ENCODE assay signal across 10 cellular contexts in the genomic region with DNA sequence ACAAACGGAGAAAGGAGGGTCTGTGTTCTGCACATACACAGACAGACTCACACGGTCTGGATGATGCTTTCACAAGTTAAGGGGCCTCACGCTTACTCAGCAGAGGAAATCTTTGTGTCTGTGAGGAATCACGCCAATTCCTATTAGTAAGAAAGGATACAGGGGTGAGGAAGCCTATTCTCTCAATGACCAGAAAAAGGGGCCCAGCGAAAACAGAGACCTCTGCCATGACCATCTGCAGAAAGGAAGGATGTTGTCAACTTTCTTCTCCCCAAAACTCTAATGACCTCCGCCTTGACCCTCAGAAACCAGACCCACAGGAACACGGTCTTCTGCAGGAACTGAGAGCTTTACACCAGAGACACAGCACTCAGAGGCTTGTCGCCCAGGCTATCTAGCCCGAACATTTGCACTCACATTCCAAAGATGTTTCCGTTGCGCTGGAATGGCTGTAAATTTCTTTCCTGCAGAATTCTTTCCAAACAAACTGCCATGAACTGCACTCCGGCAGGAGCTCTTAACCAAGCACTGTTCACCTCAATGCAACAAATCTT.
A peak's percentile ranks its signal among the peaks of the same experiment; 100 is the strongest.
DNase-seq lines count a peak whose midpoint lies in the region; ATAC-seq, FAIRE-seq and TF ChIP-seq lines count a peak whose summit lies in the region.
"Had no signal": no experiment of that assay in that cellular context is flagged by ENCODE, and none has a peak within 500 bp of the region (broad histone marks: within the 10 kb centered on the region; RNA-seq: fewer than 3 reads in every experiment).

No MANE protein-coding gene starts in this region.

- CTCF ChIA-PET in IMR-90 (lab: Yijun Ruan, JAX) = interaction anchor here (0.6 to 0.8 kb wide), 2 partner anchors 17 to 381 kb away, joined by 3 to 5 read pairs; no protein-coding TSS in a partner anchor
- CTCF ChIA-PET in activated naive CD4-positive, alpha-beta T cell treated with anti-CD3 and anti-CD28 coated beads, Interleukin-2, amount 10 ng/mL, durations not matched to agents 7 days and 5 days (lab: Charles Lee) = no interaction called here

- intact Hi-C loops in IMR-90 (cut with micrococcal nuclease) (loop anchor here (2.0 to 5.0 kb wide), 3 partner anchors 81 to 186 kb away; partner anchors contain the start of gene TCF4), tibial artery (cut with DNase I; ENCODE audit: low total_unique reads) (loop anchor here (10.0 kb wide), 1 partner anchor 77 kb away; no protein-coding TSS in a partner anchor)

- peak; percentile 90 for FAIRE-seq in endometrium (lab: Jason Lieb, UNC)
- FAIRE-seq: GM18507 had no signal

- no peak overlapping the region for H3K27ac Mint-ChIP-seq in activated naive CD4-positive, alpha-beta T cell treated with anti-CD3 and anti-CD28 coated beads, Interleukin-2, amount 10 ng/mL, durations not matched to agents 7 days and 5 days
- H3K27ac Mint-ChIP-seq: activated naive CD8-positive, alpha-beta T cell had no signal

- H2BK5ac ChIP-seq in IMR-90 (ENCODE audit: low read depth, low read length, poor library complexity, severe bottlenecking) (peak overlapping the region; percentile 92), mesenchymal stem cell (ENCODE audit: low read depth, low read length, poor library complexity, severe bottlenecking) (peak overlapping the region; percentile 0)

- H3K36me3 ChIP-seq in IMR-90 (ENCODE audit: control insufficient read depth, insufficient read depth, low read length) (no peaks in the 10 kb centered on the region), mesenchymal stem cell (ENCODE audit: control insufficient read depth in 1 of 2, insufficient read depth in 2 of 2, low read depth in 1 of 2, low read length in 2 of 2) (peaks cover 0 to 6% of the 10 kb centered on the region in 2 experiments), tibial artery (no peaks in the 10 kb centered on the region)

- H3K9me3 Mint-ChIP-seq in activated naive CD4-positive, alpha-beta T cell treated with anti-CD3 and anti-CD28 coated beads, Interleukin-2, amount 10 ng/mL, durations not matched to agents 7 days and 5 days = no peaks in the 10 kb centered on the region

- dilution Hi-C loops in IMR-90 (cut with HindIII; ENCODE audit: low sequenced_read_pairs, unreplicated experiment) = no loop called here

- H3K4me3 Mint-ChIP-seq in activated naive CD4-positive, alpha-beta T cell treated with anti-CD3 and anti-CD28 coated beads, Interleukin-2, amount 10 ng/mL, durations not matched to agents 7 days and 5 days = no peak overlapping the region
- H3K4me3 Mint-ChIP-seq: activated naive CD8-positive, alpha-beta T cell had no signal

- no peak for TF ChIP-seq RAD21 in IMR-90 (IDR thresholded peaks at IDR 0.05; ENCODE audit: low read length)

- peak overlapping the region; percentile 28; the same call in 1 of the 2 replicates for H3K4me3 ChIP-seq in IMR-90 (ENCODE audit: insufficient read depth, low read depth, low read length)
- H3K4me3 ChIP-seq in mesenchymal stem cell (ENCODE audit: insufficient read depth in 1 of 2, low read depth in 1 of 2, low read length in 2 of 2) = peak overlapping the region in 1 of 2 experiments; percentile 80
- H3K4me3 ChIP-seq in tibial artery = peak overlapping the region; percentile 40 to 42

- H3K79me1 ChIP-seq in IMR-90 (ENCODE audit: low read depth in 1 of 2, low read length in 2 of 2) = peaks cover 30 to 71% of the 10 kb centered on the region in 2 experiments
- H3K79me1 ChIP-seq in mesenchymal stem cell (replicated peaks; ENCODE audit: low read length, poor library complexity, severe bottlenecking) = peaks cover 12% of the 10 kb centered on the region

- peak overlapping the region; percentile 11 for H4K5ac ChIP-seq in IMR-90 (ENCODE audit: low read depth, low read length)

- WGBS in IMR-90 (ENCODE audit: extremely low coverage in 2 of 2, insufficient read length in 1 of 2), 2 experiments = 0% methylated on average over 6 of the region's 12 CpGs; no CpG with 5 or more reads in 1 of the 2 experiments
- under 1% methylated on average over 12 of the region's 12 CpGs for WGBS in mesenchymal stem cell

- peak overlapping the region; percentile 81 for H2AK9ac ChIP-seq in IMR-90 (replicated peaks; ENCODE audit: low read depth, low read length, poor library complexity)

- H2BK15ac ChIP-seq in IMR-90 (ENCODE audit: low read depth, low read length) (peak overlapping the region; percentile 31; the same call in 1 of the 3 replicates), mesenchymal stem cell (ENCODE audit: low read depth, poor library complexity, severe bottlenecking) (no peak overlapping the region)

- H3K27me3 Mint-ChIP-seq in activated naive CD4-positive, alpha-beta T cell treated with anti-CD3 and anti-CD28 coated beads, Interleukin-2, amount 10 ng/mL, durations not matched to agents 7 days and 5 days = no peaks in the 10 kb centered on the region
- H3K27me3 Mint-ChIP-seq: activated naive CD8-positive, alpha-beta T cell had no signal

- peak overlapping the region; percentile 77 for H3K18ac ChIP-seq in IMR-90 (ENCODE audit: low read depth, low read length)
- H3K18ac ChIP-seq in mesenchymal stem cell (ENCODE audit: low read depth in 1 of 2, low read length in 2 of 2) = peak overlapping the region; percentile 69 to 91

- H2BK120ac ChIP-seq in IMR-90 (ENCODE audit: low read depth, low read length) = peak overlapping the region; percentile 96
- H2BK120ac ChIP-seq in mesenchymal stem cell (ENCODE audit: low read depth, low read length) = peak overlapping the region; percentile 37

- peak overlapping the region; percentile 91 for H3K56ac ChIP-seq in IMR-90 (ENCODE audit: extremely low read depth, insufficient read depth, low read length)

- no peaks in the 10 kb centered on the region for H3K27me3 ChIP-seq in IMR-90 (ENCODE audit: control insufficient read depth, insufficient read depth, low read length)
- no peaks in the 10 kb centered on the region for H3K27me3 ChIP-seq in mesenchymal stem cell (ENCODE audit: control insufficient read depth in 1 of 2, insufficient read depth in 1 of 2, low read length in 2 of 2)
- H3K27me3 ChIP-seq in tibial artery = no peaks in the 10 kb centered on the region

- DNase-seq in IMR-90 = peak; percentile 87
- peak; percentile 89 for DNase-seq in mesenchymal stem cell
- DNase-seq in tibial artery = peak in 1 of 2 donors; percentile 33
- DNase-seq in activated T-cell treated with anti-CD3 and anti-CD28 coated beads, Interleukin-2, amount 50 U/mL, for 1 hour = no peak
- no peak for DNase-seq in activated naive CD4-positive, alpha-beta T cell treated with anti-CD3 and anti-CD28 coated beads, Interleukin-2, amount 10 ng/mL, durations not matched to agents 7 days and 5 days
- no peak for DNase-seq in activated CD4-positive, alpha-beta T cell treated with anti-CD3 and anti-CD28 coated beads for 48 hours
- DNase-seq in mucosa of gallbladder (ENCODE audit: low spot score) = no peak

- H4K20me1 ChIP-seq in IMR-90 (ENCODE audit: insufficient read depth, low read length) = no peaks in the 10 kb centered on the region

- peak overlapping the region; percentile 94 for H3K4ac ChIP-seq in IMR-90 (ENCODE audit: low read depth, low read length)
- peak overlapping the region in 1 of 2 experiments; percentile 47 for H3K4ac ChIP-seq in mesenchymal stem cell (ENCODE audit: low read depth in 1 of 2, low read length in 2 of 2)

- peak overlapping the region; percentile 78 for H2AFZ ChIP-seq in IMR-90 (replicated peaks; ENCODE audit: low read length, poor library complexity)
- no peak overlapping the region for H2AFZ ChIP-seq in mesenchymal stem cell (ENCODE audit: low read depth, low read length)

- peaks cover 9% of the 10 kb centered on the region for H3K4me1 ChIP-seq in IMR-90 (ENCODE audit: control insufficient read depth, insufficient read depth, low read length)
- H3K4me1 ChIP-seq in mesenchymal stem cell (ENCODE audit: control insufficient read depth, insufficient read depth, low read depth, low read length) = no peaks in the 10 kb centered on the region
- H3K4me1 ChIP-seq in tibial artery = peaks cover 0 to 63% (median 10%) of the 10 kb centered on the region in 4 donors

- H3K27ac ChIP-seq in IMR-90 (ENCODE audit: insufficient read depth, low read length) = peak overlapping the region; percentile 86
- H3K27ac ChIP-seq in mesenchymal stem cell (ENCODE audit: low read length, poor library complexity, severe bottlenecking) = peak overlapping the region; percentile 90
- peak overlapping the region; percentile 53 to 56 for H3K27ac ChIP-seq in tibial artery

- peak overlapping the region; percentile 89 for H3K4me2 ChIP-seq in IMR-90 (ENCODE audit: low read depth, low read length)
- peak overlapping the region; percentile 80 for H3K4me2 ChIP-seq in mesenchymal stem cell (ENCODE audit: low read length, poor library complexity, severe bottlenecking)

- H4K91ac ChIP-seq in IMR-90 (ENCODE audit: insufficient read depth, low read depth, low read length) = peak overlapping the region; percentile 86
- peak overlapping the region; percentile 43 for H4K91ac ChIP-seq in mesenchymal stem cell (ENCODE audit: low read length)

- peak overlapping the region; percentile 92 for H2BK20ac ChIP-seq in IMR-90 (ENCODE audit: low read depth, low read length)

- TF ChIP-seq POLR2A in IMR-90 (IDR thresholded peaks at IDR 0.05; ENCODE audit: low read depth, low read length) = peak; percentile 45; the same call in 1 of the 2 replicates

- in situ Hi-C loops in IMR-90 (cut with MboI; ENCODE audit: low sequenced_read_pairs) = loop anchor here (25.0 kb wide), 1 partner anchor 164 kb away; no protein-coding TSS in a partner anchor

- H3K9ac ChIP-seq in IMR-90 (ENCODE audit: low read depth, low read length) = peak overlapping the region; percentile 64
- peak overlapping the region; percentile 89 for H3K9ac ChIP-seq in mesenchymal stem cell (ENCODE audit: low read length)

- H2BK12ac ChIP-seq in mesenchymal stem cell (ENCODE audit: low read length in 2 of 2) = no peak overlapping the region

- H3K9me3 ChIP-seq in IMR-90 (ENCODE audit: control insufficient read depth, insufficient read depth, low read length) = no peaks in the 10 kb centered on the region
- no peaks in the 10 kb centered on the region for H3K9me3 ChIP-seq in mesenchymal stem cell (ENCODE audit: control insufficient read depth, low read length)
- H3K9me3 ChIP-seq in tibial artery = no peaks in the 10 kb centered on the region

- peak; percentile 82 for ATAC-seq in IMR-90 (ENCODE audit: low read depth)

- POLR2A ChIA-PET in IMR-90 (lab: Charles Lee; ENCODE audit: unreplicated experiment) = no interaction called here

- H4K8ac ChIP-seq in IMR-90 (ENCODE audit: low read depth in 2 of 2, low read length in 2 of 2) (peak overlapping the region; percentile 2 to 59; a peak in 3 of 4 replicates), mesenchymal stem cell (ENCODE audit: low read length) (peak overlapping the region; percentile 72)

- peaks cover 3% of the 10 kb centered on the region; the same call in 1 of the 2 replicates for H3K9me1 ChIP-seq in IMR-90 (ENCODE audit: insufficient read depth, low read length)

- H3K36me3 Mint-ChIP-seq in activated naive CD4-positive, alpha-beta T cell treated with anti-CD3 and anti-CD28 coated beads, Interleukin-2, amount 10 ng/mL, durations not matched to agents 7 days and 5 days = no peaks in the 10 kb centered on the region
- H3K36me3 Mint-ChIP-seq: activated naive CD8-positive, alpha-beta T cell had no signal

- BruUV-seq in IMR-90 (replicated peaks; lab: Mats Ljungman, UMichigan) = no TSS peak

- H3K14ac ChIP-seq in IMR-90 (replicated peaks; ENCODE audit: low read depth, low read length) = peak overlapping the region; percentile 84
- no peak overlapping the region for H3K14ac ChIP-seq in mesenchymal stem cell (ENCODE audit: low read length in 2 of 2)

- H3K4me1 Mint-ChIP-seq in activated naive CD4-positive, alpha-beta T cell treated with anti-CD3 and anti-CD28 coated beads, Interleukin-2, amount 10 ng/mL, durations not matched to agents 7 days and 5 days = no peaks in the 10 kb centered on the region

- TF ChIP-seq CTCF in IMR-90 (conservative IDR thresholded peaks at IDR 0.05; ENCODE audit: low read depth, low read length) (no peak), tibial artery (IDR thresholded peaks at IDR 0.05) (no peak)

- peak overlapping the region; percentile 90 for H3K23ac ChIP-seq in IMR-90 (ENCODE audit: low read depth, low read length)
- H3K23ac ChIP-seq in mesenchymal stem cell (ENCODE audit: low read length in 2 of 2) = no peak overlapping the region

- H2AK5ac ChIP-seq in IMR-90 (ENCODE audit: low read depth, low read length) (peak overlapping the region; percentile 69; the same call in 1 of the 2 replicates), mesenchymal stem cell (ENCODE audit: low read length, severe bottlenecking) (no peak overlapping the region)

Comparison
In these comparisons a context has a peak if more than half of its experiments do, and no peak if none do; other contexts are left out.
1. DNase-seq: peak in IMR-90 (single experiment) and mesenchymal stem cell (single experiment); none in activated T-cell treated with anti-CD3 and anti-CD28 coated beads, Interleukin-2, amount 50 U/mL, for 1 hour (single experiment), activated naive CD4-positive, alpha-beta T cell treated with anti-CD3 and anti-CD28 coated beads, Interleukin-2, amount 10 ng/mL, durations not matched to agents 7 days and 5 days (single experiment), activated CD4-positive, alpha-beta T cell treated with anti-CD3 and anti-CD28 coated beads for 48 hours (single experiment) and mucosa of gallbladder (single experiment).
2. Peak in every context shown above with its lines, with median percentiles within 50 percentile points of each other: H3K27ac ChIP-seq.